In the genomic region with DNA sequence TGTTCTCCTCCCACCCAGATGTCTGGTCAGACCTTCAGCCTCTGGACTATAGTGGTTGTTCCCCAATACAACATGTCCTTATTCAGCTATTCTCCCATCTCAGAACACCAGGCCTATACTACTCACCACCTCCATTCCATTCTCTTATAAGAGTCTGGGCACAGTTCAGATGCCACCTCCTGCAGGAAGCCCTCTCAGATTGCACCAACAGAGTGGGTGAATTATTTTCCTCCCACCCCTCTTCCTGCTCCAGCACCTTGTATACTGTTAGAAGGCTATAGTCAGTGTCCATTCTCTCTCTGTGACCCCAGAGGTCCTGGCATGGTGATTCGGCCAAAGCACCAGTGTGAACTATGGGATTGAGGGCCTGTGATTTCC, we compare ENCODE assay signal across 20 cellular contexts.
"Had no signal": no experiment of that assay in that cellular context is flagged by ENCODE, and none has a peak within 500 bp of the region (broad histone marks: within the 10 kb centered on the region; RNA-seq: fewer than 3 reads in every experiment).

No MANE protein-coding gene starts in this region.

- H3K4me2 ChIP-seq: neural progenitor cell had no signal

- H3K27me3 ChIP-seq: body of pancreas, gastrocnemius medialis, neural progenitor cell, tibial artery had no signal

- H3K4me1 Mint-ChIP-seq: activated naive CD8-positive, alpha-beta T cell treated with anti-CD3 and anti-CD28 coated beads, Interleukin-2, amount 10 ng/mL, durations not matched to agents 7 days and 5 days had no signal

- ATAC-seq: activated CD4-positive, alpha-beta T cell treated with anti-CD3 and anti-CD28 coated beads for 36 hours; body of pancreas; left lung; WTC11 had no signal

- H3K36me3 Mint-ChIP-seq: activated naive CD8-positive, alpha-beta T cell treated with anti-CD3 and anti-CD28 coated beads, Interleukin-2, amount 10 ng/mL, durations not matched to agents 7 days and 5 days had no signal

- H3K27me3 Mint-ChIP-seq: activated CD4-positive, alpha-beta T cell treated with anti-CD3 and anti-CD28 coated beads for 36 hours had no signal

- H2AFZ ChIP-seq: neural progenitor cell had no signal

- H3K36me3 ChIP-seq: gastrocnemius medialis, left lung, neural progenitor cell, tibial artery had no signal

- H3K27ac ChIP-seq: body of pancreas, left lung, neural progenitor cell had no signal

- H3K4me3 ChIP-seq: body of pancreas, coronary artery, gastrocnemius medialis, left lung, neural progenitor cell, tibial artery had no signal

- H3K9me3 ChIP-seq: body of pancreas, gastrocnemius medialis, left lung, tibial artery had no signal

- DNase-seq: activated CD4-positive, alpha-beta T cell treated with anti-CD3 and anti-CD28 coated beads, Interleukin-2, amount 50 U/mL, for 48 hours; activated naive CD4-positive, alpha-beta T cell; activated naive CD8-positive, alpha-beta T cell treated with anti-CD3 and anti-CD28 coated beads, Interleukin-2, amount 10 ng/mL, durations not matched to agents 7 days and 5 days; amygdala; body of pancreas; caudate nucleus; gastrocnemius medialis; head of caudate nucleus; kidney; left lung; stimulated activated CD4-positive, alpha-beta T cell treated with anti-CD3 and anti-CD28 coated beads, Interleukin-12 subunit alpha, Interleukin-12 subunit beta, amount 100 ng/mL, for 4 hours; stimulated activated CD4-positive, alpha-beta T cell treated with anti-CD3 and anti-CD28 coated beads, Interleukin-1b, Interleukin-23, amount 100 ng/mL, for 48 hours; stimulated activated CD8-positive, alpha-beta memory T cell treated with anti-CD3 and anti-CD28 coated beads, Interleukin-4, amount 100 ng/mL, for 48 hours; stimulated activated naive CD4-positive, alpha-beta T cell; tibial artery had no signal

- H3K27ac Mint-ChIP-seq: activated CD4-positive, alpha-beta T cell treated with anti-CD3 and anti-CD28 coated beads for 36 hours; activated naive CD8-positive, alpha-beta T cell treated with anti-CD3 and anti-CD28 coated beads, Interleukin-2, amount 10 ng/mL, durations not matched to agents 7 days and 5 days; T-helper 2 cell treated with Interferon-gamma antibody and Interleukin-4, amounts not matched to agents 5 μg/mL and 100 μg/mL, for 36 hours had no signal

- H3K9ac ChIP-seq: neural progenitor cell had no signal

- H3K4me3 Mint-ChIP-seq: activated CD4-positive, alpha-beta T cell treated with anti-CD3 and anti-CD28 coated beads for 36 hours; activated naive CD8-positive, alpha-beta T cell treated with anti-CD3 and anti-CD28 coated beads, Interleukin-2, amount 10 ng/mL, durations not matched to agents 7 days and 5 days; neural progenitor cell; T-helper 2 cell treated with Interferon-gamma antibody and Interleukin-4, amounts not matched to agents 5 μg/mL and 100 μg/mL, for 36 hours; WTC11 had no signal

- H3K9me3 Mint-ChIP-seq: activated naive CD8-positive, alpha-beta T cell treated with anti-CD3 and anti-CD28 coated beads, Interleukin-2, amount 10 ng/mL, durations not matched to agents 7 days and 5 days; neural progenitor cell; WTC11 had no signal
